In genomic region chr3:187626581-187626980, GRCh38 we compare ENCODE assay signal across 22 cellular contexts. TPM values are rescaled to one million over a fixed set of nuclear protein-coding genes. Genes with fewer than 3 reads are reported as not detected.
"Had no signal": no experiment of that assay in that cellular context is flagged by ENCODE, and none has a peak within 500 bp of the region (broad histone marks: within the 10 kb centered on the region; RNA-seq: fewer than 3 reads in every experiment).

No MANE protein-coding gene starts in this region.

- DNase-seq: IMR-90, Karpas-422, KG1, MG63, NCI-H1092, NCI-H1105 treated with DMSO at 0.1 percent for 48 hours, NCI-H1417 treated with DMSO at 0.1 percent for 48 hours, NCI-H146, NCI-H187, NCI-H2029 treated with DMSO at 0.1 percent for 48 hours, NCI-H2171 treated with DMSO at 0.1 percent for 48 hours, NCI-H345, NCI-H446 treated with DMSO at 0.1 percent for 48 hours, NCI-H510A treated with DMSO at 0.1 percent for 48 hours, NCI-H526, Right ventricle myocardium superior, RPMI8226, SIG-M5 had no signal

- H3K4me1 ChIP-seq: SJSA1 had no signal

- H3K9me3 ChIP-seq: MG63, SJSA1 had no signal

- H3K27me3 ChIP-seq: MG63, SJSA1 had no signal

- H3K27ac ChIP-seq: SJSA1, SK-N-MC had no signal

- H3K4me3 ChIP-seq: MG63, SJSA1, SK-N-MC had no signal

- H3K36me3 ChIP-seq: MG63, SJSA1 had no signal

RNA-seq across cellular contexts. Expression of gene SST, which starts 43.6 kb away (rescaled TPM):
- total RNA-seq: HepG2, HT1080, IMR-90, Right ventricle myocardium superior, SJSA1 had no signal
- polyA plus RNA-seq: HepG2, IMR-90 had no signal
